ENCODE assay signal across 15 cellular contexts in the genomic region with DNA sequence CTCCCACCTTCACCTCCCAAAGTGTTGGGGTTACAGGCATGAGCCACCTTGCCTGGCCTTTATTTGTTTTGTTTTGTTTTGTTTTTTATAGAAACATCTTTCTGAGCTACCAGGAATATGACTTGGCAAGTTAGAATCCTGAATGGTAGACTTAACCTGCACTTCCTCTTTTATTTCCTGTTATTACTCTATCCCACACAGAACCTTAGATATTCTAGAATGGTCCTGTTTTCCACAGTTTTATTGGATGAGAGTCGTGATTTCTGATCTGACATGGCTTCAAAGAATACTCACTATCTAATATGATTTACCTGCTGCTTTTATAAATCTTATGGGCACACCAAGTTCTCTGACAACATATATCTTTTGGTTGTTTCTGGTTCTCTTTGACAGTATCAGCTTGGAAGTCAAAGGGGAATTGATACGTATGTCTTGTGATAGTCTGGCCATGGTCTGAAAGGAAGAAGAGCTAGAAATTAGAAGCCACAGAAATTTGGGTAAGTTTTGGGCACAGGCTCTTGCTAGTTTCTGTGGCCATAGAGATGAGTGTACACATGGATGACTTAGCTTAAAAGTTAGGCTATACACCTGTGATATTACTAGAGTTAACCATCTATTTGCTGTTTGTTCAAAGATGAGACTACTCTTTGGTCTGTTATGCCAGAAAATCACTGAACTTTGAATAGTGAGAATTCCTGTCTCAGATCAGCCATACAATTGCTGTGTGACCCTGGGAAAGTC. TPM values are rescaled to one million over a fixed set of nuclear protein-coding genes. Genes with fewer than 3 reads are reported as not detected.
DNase-seq lines count a peak whose midpoint lies in the region; ATAC-seq lines count a peak whose summit lies in the region.
"Had no signal": no experiment of that assay in that cellular context is flagged by ENCODE, and none has a peak within 500 bp of the region (broad histone marks: within the 10 kb centered on the region; RNA-seq: fewer than 3 reads in every experiment).

No MANE protein-coding gene starts in this region.

- H3K36me3 Mint-ChIP-seq in dendritic cell treated with granulocyte-macrophage colony-stimulating factor and Interleukin-4, amounts not matched to agents 40 ng/mL and 50 ng/mL, for 4 days (ENCODE audit: low read depth) = peaks cover 10% of the 10 kb centered on the region
- H3K36me3 Mint-ChIP-seq in activated CD4-positive, alpha-beta T cell treated with anti-CD3 and anti-CD28 coated beads for 36 hours (ENCODE audit: low read depth) = no peaks in the 10 kb centered on the region

- H3K4me3 Mint-ChIP-seq in dendritic cell treated with granulocyte-macrophage colony-stimulating factor and Interleukin-4, amounts not matched to agents 40 ng/mL and 50 ng/mL, for 4 days = no peak overlapping the region
- H3K4me3 Mint-ChIP-seq in activated CD4-positive, alpha-beta T cell treated with anti-CD3 and anti-CD28 coated beads for 36 hours = no peak overlapping the region
- H3K4me3 Mint-ChIP-seq: activated CD4-positive, alpha-beta memory T cell treated with anti-CD3 and anti-CD28 coated beads, Interleukin-2, amount 10 ng/mL, durations not matched to agents 7 days and 5 days had no signal

- intact Hi-C loops in dendritic cell treated with granulocyte-macrophage colony-stimulating factor and Interleukin-4, amounts not matched to agents 40 ng/mL and 50 ng/mL, for 4 days (cut with micrococcal nuclease) = no loop called here
- intact Hi-C loops in activated CD4-positive, alpha-beta T cell treated with anti-CD3 and anti-CD28 coated beads for 36 hours (cut with DNase I, micrococcal nuclease) = no loop called here

- peaks cover 29% of the 10 kb centered on the region for H3K4me1 Mint-ChIP-seq in dendritic cell treated with granulocyte-macrophage colony-stimulating factor and Interleukin-4, amounts not matched to agents 40 ng/mL and 50 ng/mL, for 4 days (ENCODE audit: low read depth)
- peaks cover 6% of the 10 kb centered on the region for H3K4me1 Mint-ChIP-seq in activated CD4-positive, alpha-beta T cell treated with anti-CD3 and anti-CD28 coated beads for 36 hours

- H3K9me3 Mint-ChIP-seq in dendritic cell treated with granulocyte-macrophage colony-stimulating factor and Interleukin-4, amounts not matched to agents 40 ng/mL and 50 ng/mL, for 4 days = no peaks in the 10 kb centered on the region
- no peaks in the 10 kb centered on the region for H3K9me3 Mint-ChIP-seq in activated CD4-positive, alpha-beta T cell treated with anti-CD3 and anti-CD28 coated beads for 36 hours (ENCODE audit: low read depth)

- DNase-seq in H4 (ENCODE audit: low spot score) (no peak), NCI-H1694 (lab: John Stamatoyannopoulos, UW) (no peak)
- DNase-seq in activated CD4-positive, alpha-beta T cell treated with anti-CD3 and anti-CD28 coated beads for 36 hours = no peak
- DNase-seq: activated CD4-positive, alpha-beta memory T cell treated with anti-CD3 and anti-CD28 coated beads, Interleukin-2, amount 10 ng/mL, durations not matched to agents 7 days and 5 days; dermis blood vessel endothelial cell; NCI-H2227 treated with DMSO at 0.1 percent for 48 hours; SK-N-SH; stomach had no signal

- POLR2A ChIA-PET in activated CD4-positive, alpha-beta T cell treated with anti-CD3 and anti-CD28 coated beads for 36 hours (lab: Charles Lee) = no interaction called here

- H3K27ac Mint-ChIP-seq in dendritic cell treated with granulocyte-macrophage colony-stimulating factor and Interleukin-4, amounts not matched to agents 40 ng/mL and 50 ng/mL, for 4 days = peak overlapping the region; percentile 69
- H3K27ac Mint-ChIP-seq in activated CD4-positive, alpha-beta T cell treated with anti-CD3 and anti-CD28 coated beads for 36 hours = no peak overlapping the region
- H3K27ac Mint-ChIP-seq: activated CD4-positive, alpha-beta memory T cell treated with anti-CD3 and anti-CD28 coated beads, Interleukin-2, amount 10 ng/mL, durations not matched to agents 7 days and 5 days had no signal

- peak; percentile 41 for ATAC-seq in GM18907 (IDR thresholded peaks at IDR 0.05; ENCODE audit: unreplicated experiment)
- ATAC-seq in GM21786 (IDR thresholded peaks at IDR 0.05; ENCODE audit: unreplicated experiment) = peak; percentile 26
- ATAC-seq in HG03354 (IDR thresholded peaks at IDR 0.05; ENCODE audit: poor library complexity, severe bottlenecking, unreplicated experiment) = peak; percentile 31
- no peak for ATAC-seq in HG02840 (IDR thresholded peaks at IDR 0.05; ENCODE audit: low FRiP score, unreplicated experiment)
- no peak for ATAC-seq in activated CD4-positive, alpha-beta T cell treated with anti-CD3 and anti-CD28 coated beads for 36 hours
- ATAC-seq: gastroesophageal sphincter, left lobe of liver had no signal

- CTCF ChIA-PET in activated CD4-positive, alpha-beta T cell treated with anti-CD3 and anti-CD28 coated beads for 36 hours (lab: Charles Lee) = interaction anchor here (0.8 kb wide), 1 partner anchor 17 kb away, joined by 3 read pairs; no protein-coding TSS in a partner anchor

- H3K27me3 Mint-ChIP-seq in dendritic cell treated with granulocyte-macrophage colony-stimulating factor and Interleukin-4, amounts not matched to agents 40 ng/mL and 50 ng/mL, for 4 days = peaks cover 19% of the 10 kb centered on the region
- H3K27me3 Mint-ChIP-seq in activated CD4-positive, alpha-beta T cell treated with anti-CD3 and anti-CD28 coated beads for 36 hours = peaks cover 21% of the 10 kb centered on the region

RNA-seq across cellular contexts. Expression of gene PANK3, which starts 4.7 kb away (rescaled TPM):
- total RNA-seq in H4 (2014; rRNA removed; shearing (Covaris generic)) = 29.5 and 33.0 TPM in 2 replicates
- 10 to 100 TPM; 33.8 to 56.2 TPM for total RNA-seq in activated CD4-positive, alpha-beta T cell treated with anti-CD3 and anti-CD28 coated beads for 36 hours

RNA-seq across cellular contexts. Expression of gene FBLL1, which starts 54.8 kb away (rescaled TPM):
- total RNA-seq in H4 (2014; rRNA removed; shearing (Covaris generic)) = 0.55 TPM in 1 of 2 replicates, not detected in the other
- total RNA-seq in activated CD4-positive, alpha-beta T cell treated with anti-CD3 and anti-CD28 coated beads for 36 hours = not detected

Comparison
In these comparisons a context has a peak if more than half of its experiments do, and no peak if none do; other contexts are left out.
1. ATAC-seq: peak in GM18907 (single experiment), GM21786 (single experiment) and HG03354 (single experiment); none in HG02840 (single experiment) and activated CD4-positive, alpha-beta T cell treated with anti-CD3 and anti-CD28 coated beads for 36 hours (single experiment).